28 cellular contexts compared by ENCODE assay signal in genomic region chr2:204335642-204336041, GRCh38.
"Had no signal": no experiment of that assay in that cellular context is flagged by ENCODE, and none has a peak within 500 bp of the region (broad histone marks: within the 10 kb centered on the region; RNA-seq: fewer than 3 reads in every experiment).

No MANE protein-coding gene starts in this region.

- H3K4me3 ChIP-seq: body of pancreas, left lung, sigmoid colon, testis, vagina had no signal

- H3K9me3 ChIP-seq: body of pancreas, left lung, sigmoid colon, testis, vagina had no signal

- H3K36me3 Mint-ChIP-seq: activated CD8-positive, alpha-beta memory T cell treated with anti-CD3 and anti-CD28 coated beads, Interleukin-2, amount 10 ng/mL, durations not matched to agents 7 days and 5 days; activated naive CD4-positive, alpha-beta T cell treated with anti-CD3 and anti-CD28 coated beads, Interleukin-2, amount 10 ng/mL, durations not matched to agents 7 days and 5 days; immature natural killer cell had no signal

- H3K36me3 ChIP-seq: left lung, sigmoid colon, vagina, WERI-Rb-1 had no signal

- H3K4me1 Mint-ChIP-seq: activated CD4-positive, alpha-beta T cell treated with anti-CD3 and anti-CD28 coated beads, Interleukin-2, amount 10 ng/mL, durations not matched to agents 7 days and 5 days; activated CD8-positive, alpha-beta memory T cell treated with anti-CD3 and anti-CD28 coated beads, Interleukin-2, amount 10 ng/mL, durations not matched to agents 7 days and 5 days; activated naive CD4-positive, alpha-beta T cell treated with anti-CD3 and anti-CD28 coated beads, Interleukin-2, amount 10 ng/mL, durations not matched to agents 7 days and 5 days; activated naive CD8-positive, alpha-beta T cell treated with anti-CD3 and anti-CD28 coated beads, Interleukin-2, amount 50 U/mL, for 24 hours; immature natural killer cell had no signal

- ATAC-seq: activated CD8-positive, alpha-beta memory T cell treated with anti-CD3 and anti-CD28 coated beads, Interleukin-2, amount 10 ng/mL, durations not matched to agents 7 days and 5 days; activated CD8-positive, alpha-beta T cell treated with anti-CD3 and anti-CD28 coated beads for 36 hours; activated naive CD8-positive, alpha-beta T cell treated with anti-CD3 and anti-CD28 coated beads, Interleukin-2, amount 50 U/mL, for 24 hours; body of pancreas; left lung had no signal

- H3K9me3 Mint-ChIP-seq: activated CD4-positive, alpha-beta T cell treated with anti-CD3 and anti-CD28 coated beads, Interleukin-2, amount 10 ng/mL, durations not matched to agents 7 days and 5 days; activated CD8-positive, alpha-beta T cell treated with anti-CD3 and anti-CD28 coated beads for 36 hours; activated naive CD4-positive, alpha-beta T cell treated with anti-CD3 and anti-CD28 coated beads, Interleukin-2, amount 10 ng/mL, durations not matched to agents 7 days and 5 days; activated naive CD8-positive, alpha-beta T cell treated with anti-CD3 and anti-CD28 coated beads, Interleukin-2, amount 50 U/mL, for 24 hours; dendritic cell treated with granulocyte-macrophage colony-stimulating factor and Interleukin-4, amounts not matched to agents 40 ng/mL and 50 ng/mL, for 4 days had no signal

- H3K4me3 Mint-ChIP-seq: activated CD4-positive, alpha-beta T cell treated with anti-CD3 and anti-CD28 coated beads, Interleukin-2, amount 10 ng/mL, durations not matched to agents 7 days and 5 days; activated CD8-positive, alpha-beta memory T cell treated with anti-CD3 and anti-CD28 coated beads, Interleukin-2, amount 10 ng/mL, durations not matched to agents 7 days and 5 days; activated CD8-positive, alpha-beta T cell treated with anti-CD3 and anti-CD28 coated beads for 36 hours; activated naive CD4-positive, alpha-beta T cell treated with anti-CD3 and anti-CD28 coated beads, Interleukin-2, amount 10 ng/mL, durations not matched to agents 7 days and 5 days; activated naive CD8-positive, alpha-beta T cell treated with anti-CD3 and anti-CD28 coated beads, Interleukin-2, amount 50 U/mL, for 24 hours; dendritic cell treated with granulocyte-macrophage colony-stimulating factor and Interleukin-4, amounts not matched to agents 40 ng/mL and 50 ng/mL, for 4 days; immature natural killer cell; nephron progenitor cell had no signal

- DNase-seq: activated CD4-positive, alpha-beta T cell treated with anti-CD3 and anti-CD28 coated beads, Interleukin-2, amount 10 ng/mL, durations not matched to agents 7 days and 5 days; activated CD4-positive, CD25-positive, alpha-beta regulatory T cell treated with anti-CD3 and anti-CD28 coated beads, Interleukin-2, amount 50 U/mL, for 72 hours; activated CD8-positive, alpha-beta memory T cell treated with anti-CD3 and anti-CD28 coated beads, Interleukin-2, amount 10 ng/mL, durations not matched to agents 7 days and 5 days; activated CD8-positive, alpha-beta T cell treated with anti-CD3 and anti-CD28 coated beads for 36 hours; activated effector memory CD4-positive, alpha-beta T cell treated with anti-CD3 and anti-CD28 coated beads, Interleukin-2, amount 50 U/mL, for 16 hours; activated naive CD4-positive, alpha-beta T cell treated with anti-CD3 and anti-CD28 coated beads, Interleukin-2, amount 10 ng/mL, durations not matched to agents 7 days and 5 days; activated naive CD8-positive, alpha-beta T cell treated with anti-CD3 and anti-CD28 coated beads, Interleukin-2, amount 50 U/mL, for 24 hours; activated T-cell treated with anti-CD3 and anti-CD28 coated beads for 4 hours; body of pancreas; effector CD4-positive, alpha-beta T cell; erythroblast; immature natural killer cell; kidney glomerular epithelial cell; left lung; nephron progenitor cell; occipital lobe; posterior cingulate gyrus; sigmoid colon; stimulated activated CD4-positive, alpha-beta T cell treated with anti-CD3 and anti-CD28 coated beads, Interleukin-2, amount 100 ng/mL, for 48 hours; stimulated activated CD8-positive, alpha-beta memory T cell treated with anti-CD3 and anti-CD28 coated beads, Interleukin-4, amount 100 ng/mL, for 48 hours; stimulated activated naive CD4-positive, alpha-beta T cell; testis; trophoblast cell; WERI-Rb-1 had no signal

- FAIRE-seq: endometrium, TTC549 had no signal

- H3K27ac Mint-ChIP-seq: activated CD4-positive, alpha-beta T cell treated with anti-CD3 and anti-CD28 coated beads, Interleukin-2, amount 10 ng/mL, durations not matched to agents 7 days and 5 days; activated CD8-positive, alpha-beta memory T cell treated with anti-CD3 and anti-CD28 coated beads, Interleukin-2, amount 10 ng/mL, durations not matched to agents 7 days and 5 days; activated CD8-positive, alpha-beta T cell treated with anti-CD3 and anti-CD28 coated beads for 36 hours; activated naive CD4-positive, alpha-beta T cell treated with anti-CD3 and anti-CD28 coated beads, Interleukin-2, amount 10 ng/mL, durations not matched to agents 7 days and 5 days; activated naive CD8-positive, alpha-beta T cell treated with anti-CD3 and anti-CD28 coated beads, Interleukin-2, amount 50 U/mL, for 24 hours; dendritic cell treated with granulocyte-macrophage colony-stimulating factor and Interleukin-4, amounts not matched to agents 40 ng/mL and 50 ng/mL, for 4 days; immature natural killer cell; nephron progenitor cell had no signal

- H3K4me1 ChIP-seq: body of pancreas, left lung, testis, vagina had no signal

- H3K27me3 ChIP-seq: body of pancreas, left lung, sigmoid colon, testis, vagina had no signal

- H3K27ac ChIP-seq: body of pancreas, left lung, sigmoid colon, testis, vagina, WERI-Rb-1 had no signal
